Comparison of ENCODE assay signal across 1 cellular context in the genomic region with DNA sequence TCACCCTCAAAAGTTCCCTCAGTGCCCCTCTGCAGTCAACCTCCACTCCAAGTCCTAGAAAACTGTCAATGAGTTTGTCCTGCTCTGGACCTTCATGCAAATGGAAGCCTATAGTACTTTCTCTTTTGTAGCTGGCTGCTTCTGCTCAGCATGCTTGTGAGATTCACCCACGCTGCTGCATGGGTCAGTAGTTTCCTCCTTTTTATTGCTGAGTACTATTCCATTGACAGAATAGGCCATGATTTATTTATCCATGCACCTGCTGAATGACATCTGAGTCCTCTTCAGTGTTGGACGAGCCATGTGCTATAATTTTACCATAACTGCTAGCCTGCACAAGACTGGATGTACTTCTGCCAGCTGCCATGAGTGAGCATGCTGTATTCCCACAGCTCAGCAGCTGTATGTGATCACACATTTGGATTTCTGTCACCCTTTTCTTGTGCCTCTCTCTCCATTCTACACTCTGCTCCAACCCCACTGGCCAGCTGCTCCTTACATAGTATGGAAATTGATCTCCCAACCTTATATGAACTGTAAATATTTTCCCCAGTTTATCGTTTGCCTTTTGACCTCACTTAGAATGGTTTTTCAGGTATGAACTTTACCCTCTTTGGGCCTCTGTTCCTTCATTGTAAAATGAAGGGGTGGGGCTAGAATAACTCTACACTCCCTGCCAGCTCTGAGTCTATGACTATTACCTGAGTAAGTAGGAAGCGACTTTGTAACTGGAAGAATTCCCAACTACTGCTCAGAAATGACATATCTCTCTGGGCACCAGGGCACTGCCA.
A peak's percentile ranks its signal among the peaks of the same experiment; 100 is the strongest.
TF ChIP-seq lines count a peak whose summit lies in the region.

No MANE protein-coding gene starts in this region.

TF ChIP-seq in HepG2, 621 proteins besides CTCF, POLR2A, EP300 and RAD21 (continued from another document and continues in another):
- TF ChIP-seq ZNF234 (CRISPR knock-in tag; conservative IDR thresholded peaks at IDR 0.05) (no peak), ATAD3A (CRISPR knock-in tag; IDR thresholded peaks at IDR 0.05) (no peak), ZSCAN30 (CRISPR knock-in tag; IDR thresholded peaks at IDR 0.05) (no peak), SOX6 (IDR thresholded peaks at IDR 0.05) (no peak), SOX6 (CRISPR knock-in tag; IDR thresholded peaks at IDR 0.05) (peak; percentile 45; the same call in 1 of the 2 replicates), ZNF326 (CRISPR knock-in tag; IDR thresholded peaks at IDR 0.05; ENCODE audit: borderline replicate concordance) (no peak), RFX3 (CRISPR knock-in tag; IDR thresholded peaks at IDR 0.05) (no peak), CBFB (CRISPR knock-in tag; IDR thresholded peaks at IDR 0.05) (no peak), KDM5B (CRISPR knock-in tag; IDR thresholded peaks at IDR 0.05; ENCODE audit: borderline replicate concordance) (no peak), ZNF335 (CRISPR knock-in tag; IDR thresholded peaks at IDR 0.05) (no peak), MLLT10 (CRISPR knock-in tag; IDR thresholded peaks at IDR 0.05) (no peak), ZNF253 (CRISPR knock-in tag; IDR thresholded peaks at IDR 0.05; ENCODE audit: borderline replicate concordance) (no peak), STAT5B (CRISPR knock-in tag; IDR thresholded peaks at IDR 0.05) (no peak), RXRB (CRISPR knock-in tag; IDR thresholded peaks at IDR 0.05; ENCODE audit: borderline replicate concordance) (peak; percentile 55), ETV5 (CRISPR knock-in tag; IDR thresholded peaks at IDR 0.05; ENCODE audit: borderline replicate concordance) (no peak), GTF3A (CRISPR knock-in tag; conservative IDR thresholded peaks at IDR 0.05) (no peak), SOX13 (IDR thresholded peaks at IDR 0.05) (no peak), SOX13 (CRISPR knock-in tag; conservative IDR thresholded peaks at IDR 0.05 in 1 of 2, IDR thresholded peaks at IDR 0.05 in 1 of 2) (peak in 1 of 2 experiments; percentile 40; a peak in 1 of 4 replicates), SOX5 (CRISPR knock-in tag; IDR thresholded peaks at IDR 0.05; ENCODE audit: borderline replicate concordance) (peak; percentile 47; the same call in 1 of the 2 replicates), NKX3-1 (CRISPR knock-in tag; IDR thresholded peaks at IDR 0.05) (no peak), MEF2D (CRISPR knock-in tag; IDR thresholded peaks at IDR 0.05) (no peak), ZNF260 (CRISPR knock-in tag; IDR thresholded peaks at IDR 0.05; ENCODE audit: borderline replicate concordance, low read depth) (no peak), ZKSCAN1 (IDR thresholded peaks at IDR 0.05; ENCODE audit: low read length) (no peak)
- TF ChIP-seq, protein P1, sequence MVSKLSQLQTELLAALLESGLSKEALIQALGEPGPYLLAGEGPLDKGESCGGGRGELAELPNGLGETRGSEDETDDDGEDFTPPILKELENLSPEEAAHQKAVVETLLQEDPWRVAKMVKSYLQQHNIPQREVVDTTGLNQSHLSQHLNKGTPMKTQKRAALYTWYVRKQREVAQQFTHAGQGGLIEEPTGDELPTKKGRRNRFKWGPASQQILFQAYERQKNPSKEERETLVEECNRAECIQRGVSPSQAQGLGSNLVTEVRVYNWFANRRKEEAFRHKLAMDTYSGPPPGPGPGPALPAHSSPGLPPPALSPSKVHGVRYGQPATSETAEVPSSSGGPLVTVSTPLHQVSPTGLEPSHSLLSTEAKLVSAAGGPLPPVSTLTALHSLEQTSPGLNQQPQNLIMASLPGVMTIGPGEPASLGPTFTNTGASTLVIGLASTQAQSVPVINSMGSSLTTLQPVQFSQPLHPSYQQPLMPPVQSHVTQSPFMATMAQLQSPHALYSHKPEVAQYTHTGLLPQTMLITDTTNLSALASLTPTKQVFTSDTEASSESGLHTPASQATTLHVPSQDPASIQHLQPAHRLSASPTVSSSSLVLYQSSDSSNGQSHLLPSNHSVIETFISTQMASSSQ (IDR thresholded peaks at IDR 0.05; ENCODE audit: low read depth) = no peak
- TF ChIP-seq, protein P1 (CRISPR knock-in tag; IDR thresholded peaks at IDR 0.05; ENCODE audit: borderline replicate concordance) = no peak
- TF ChIP-seq, protein P2, sequence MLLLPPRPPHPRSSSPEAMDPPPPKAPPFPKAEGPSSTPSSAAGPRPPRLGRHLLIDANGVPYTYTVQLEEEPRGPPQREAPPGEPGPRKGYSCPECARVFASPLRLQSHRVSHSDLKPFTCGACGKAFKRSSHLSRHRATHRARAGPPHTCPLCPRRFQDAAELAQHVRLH (CRISPR knock-in tag; IDR thresholded peaks at IDR 0.05; ENCODE audit: borderline replicate concordance, low read depth) = no peak
- TF ChIP-seq, protein P3, sequence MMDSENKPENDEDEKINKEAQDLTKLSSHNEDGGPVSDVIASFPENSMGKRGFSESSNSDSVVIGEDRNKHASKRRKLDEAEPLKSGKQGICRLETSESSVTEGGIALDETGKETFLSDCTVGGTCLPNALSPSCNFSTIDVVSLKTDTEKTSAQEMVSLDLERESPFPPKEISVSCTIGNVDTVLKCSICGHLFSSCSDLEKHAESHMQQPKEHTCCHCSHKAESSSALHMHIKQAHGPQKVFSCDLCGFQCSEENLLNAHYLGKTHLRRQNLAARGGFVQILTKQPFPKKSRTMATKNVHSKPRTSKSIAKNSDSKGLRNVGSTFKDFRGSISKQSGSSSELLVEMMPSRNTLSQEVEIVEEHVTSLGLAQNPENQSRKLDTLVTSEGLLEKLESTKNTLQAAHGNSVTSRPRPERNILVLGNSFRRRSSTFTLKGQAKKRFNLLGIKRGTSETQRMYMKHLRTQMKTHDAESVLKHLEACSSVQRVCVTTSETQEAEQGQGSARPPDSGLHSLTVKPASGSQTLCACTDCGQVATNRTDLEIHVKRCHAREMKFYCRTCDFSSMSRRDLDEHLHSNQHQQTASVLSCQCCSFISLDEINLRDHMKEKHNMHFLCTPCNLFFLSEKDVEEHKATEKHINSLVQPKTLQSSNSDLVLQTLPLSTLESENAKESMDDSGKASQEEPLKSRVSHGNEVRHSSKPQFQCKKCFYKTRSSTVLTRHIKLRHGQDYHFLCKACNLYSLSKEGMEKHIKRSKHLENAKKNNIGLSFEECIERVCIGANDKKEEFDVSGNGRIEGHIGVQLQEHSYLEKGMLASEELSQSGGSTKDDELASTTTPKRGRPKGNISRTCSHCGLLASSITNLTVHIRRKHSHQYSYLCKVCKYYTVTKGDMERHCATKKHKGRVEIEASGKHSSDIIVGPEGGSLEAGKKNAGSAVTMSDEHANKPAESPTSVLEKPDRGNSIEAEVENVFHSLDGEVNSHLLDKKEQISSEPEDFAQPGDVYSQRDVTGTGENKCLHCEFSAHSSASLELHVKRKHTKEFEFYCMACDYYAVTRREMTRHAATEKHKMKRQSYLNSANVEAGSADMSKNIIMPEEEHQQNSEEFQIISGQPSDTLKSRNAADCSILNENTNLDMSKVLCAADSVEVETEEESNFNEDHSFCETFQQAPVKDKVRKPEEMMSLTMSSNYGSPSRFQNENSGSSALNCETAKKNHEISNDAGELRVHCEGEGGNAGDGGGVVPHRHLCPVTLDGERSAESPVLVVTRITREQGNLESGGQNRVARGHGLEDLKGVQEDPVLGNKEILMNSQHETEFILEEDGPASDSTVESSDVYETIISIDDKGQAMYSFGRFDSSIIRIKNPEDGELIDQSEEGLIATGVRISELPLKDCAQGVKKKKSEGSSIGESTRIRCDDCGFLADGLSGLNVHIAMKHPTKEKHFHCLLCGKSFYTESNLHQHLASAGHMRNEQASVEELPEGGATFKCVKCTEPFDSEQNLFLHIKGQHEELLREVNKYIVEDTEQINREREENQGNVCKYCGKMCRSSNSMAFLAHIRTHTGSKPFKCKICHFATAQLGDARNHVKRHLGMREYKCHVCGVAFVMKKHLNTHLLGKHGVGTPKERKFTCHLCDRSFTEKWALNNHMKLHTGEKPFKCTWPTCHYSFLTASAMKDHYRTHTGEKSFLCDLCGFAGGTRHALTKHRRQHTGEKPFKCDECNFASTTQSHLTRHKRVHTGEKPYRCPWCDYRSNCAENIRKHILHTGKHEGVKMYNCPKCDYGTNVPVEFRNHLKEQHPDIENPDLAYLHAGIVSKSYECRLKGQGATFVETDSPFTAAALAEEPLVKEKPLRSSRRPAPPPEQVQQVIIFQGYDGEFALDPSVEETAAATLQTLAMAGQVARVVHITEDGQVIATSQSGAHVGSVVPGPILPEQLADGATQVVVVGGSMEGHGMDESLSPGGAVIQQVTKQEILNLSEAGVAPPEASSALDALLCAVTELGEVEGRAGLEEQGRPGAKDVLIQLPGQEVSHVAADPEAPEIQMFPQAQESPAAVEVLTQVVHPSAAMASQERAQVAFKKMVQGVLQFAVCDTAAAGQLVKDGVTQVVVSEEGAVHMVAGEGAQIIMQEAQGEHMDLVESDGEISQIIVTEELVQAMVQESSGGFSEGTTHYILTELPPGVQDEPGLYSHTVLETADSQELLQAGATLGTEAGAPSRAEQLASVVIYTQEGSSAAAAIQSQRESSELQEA (CRISPR knock-in tag; IDR thresholded peaks at IDR 0.05; ENCODE audit: not compliant biosample characterization) = no peak
- TF ChIP-seq, protein P4, sequence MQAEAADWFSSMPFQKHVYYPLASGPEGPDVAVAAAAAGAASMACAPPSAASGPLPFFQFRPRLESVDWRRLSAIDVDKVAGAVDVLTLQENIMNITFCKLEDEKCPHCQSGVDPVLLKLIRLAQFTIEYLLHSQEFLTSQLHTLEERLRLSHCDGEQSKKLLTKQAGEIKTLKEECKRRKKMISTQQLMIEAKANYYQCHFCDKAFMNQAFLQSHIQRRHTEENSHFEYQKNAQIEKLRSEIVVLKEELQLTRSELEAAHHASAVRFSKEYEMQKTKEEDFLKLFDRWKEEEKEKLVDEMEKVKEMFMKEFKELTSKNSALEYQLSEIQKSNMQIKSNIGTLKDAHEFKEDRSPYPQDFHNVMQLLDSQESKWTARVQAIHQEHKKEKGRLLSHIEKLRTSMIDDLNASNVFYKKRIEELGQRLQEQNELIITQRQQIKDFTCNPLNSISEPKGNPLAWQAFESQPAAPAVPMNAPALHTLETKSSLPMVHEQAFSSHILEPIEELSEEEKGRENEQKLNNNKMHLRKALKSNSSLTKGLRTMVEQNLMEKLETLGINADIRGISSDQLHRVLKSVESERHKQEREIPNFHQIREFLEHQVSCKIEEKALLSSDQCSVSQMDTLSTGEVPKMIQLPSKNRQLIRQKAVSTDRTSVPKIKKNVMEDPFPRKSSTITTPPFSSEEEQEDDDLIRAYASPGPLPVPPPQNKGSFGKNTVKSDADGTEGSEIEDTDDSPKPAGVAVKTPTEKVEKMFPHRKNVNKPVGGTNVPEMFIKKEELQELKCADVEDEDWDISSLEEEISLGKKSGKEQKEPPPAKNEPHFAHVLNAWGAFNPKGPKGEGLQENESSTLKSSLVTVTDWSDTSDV (CRISPR knock-in tag; IDR thresholded peaks at IDR 0.05) = no peak
- TF ChIP-seq, protein P5, sequence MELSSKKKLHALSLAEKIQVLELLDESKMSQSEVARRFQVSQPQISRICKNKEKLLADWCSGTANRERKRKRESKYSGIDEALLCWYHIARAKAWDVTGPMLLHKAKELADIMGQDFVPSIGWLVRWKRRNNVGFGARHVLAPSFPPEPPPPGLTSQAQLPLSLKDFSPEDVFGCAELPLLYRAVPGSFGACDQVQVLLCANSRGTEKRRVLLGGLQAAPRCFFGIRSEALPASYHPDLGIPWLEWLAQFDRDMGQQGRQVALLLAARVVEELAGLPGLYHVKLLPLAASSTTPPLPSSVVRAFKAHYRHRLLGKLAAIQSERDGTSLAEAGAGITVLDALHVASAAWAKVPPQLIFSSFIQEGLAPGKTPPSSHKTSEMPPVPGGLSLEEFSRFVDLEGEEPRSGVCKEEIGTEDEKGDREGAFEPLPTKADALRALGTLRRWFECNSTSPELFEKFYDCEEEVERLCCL (CRISPR knock-in tag; IDR thresholded peaks at IDR 0.05; ENCODE audit: borderline replicate concordance) = no peak
- TF ChIP-seq, protein P6, sequence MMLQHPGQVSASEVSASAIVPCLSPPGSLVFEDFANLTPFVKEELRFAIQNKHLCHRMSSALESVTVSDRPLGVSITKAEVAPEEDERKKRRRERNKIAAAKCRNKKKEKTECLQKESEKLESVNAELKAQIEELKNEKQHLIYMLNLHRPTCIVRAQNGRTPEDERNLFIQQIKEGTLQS (CRISPR knock-in tag; IDR thresholded peaks at IDR 0.05) = no peak
- TF ChIP-seq, protein P7, sequence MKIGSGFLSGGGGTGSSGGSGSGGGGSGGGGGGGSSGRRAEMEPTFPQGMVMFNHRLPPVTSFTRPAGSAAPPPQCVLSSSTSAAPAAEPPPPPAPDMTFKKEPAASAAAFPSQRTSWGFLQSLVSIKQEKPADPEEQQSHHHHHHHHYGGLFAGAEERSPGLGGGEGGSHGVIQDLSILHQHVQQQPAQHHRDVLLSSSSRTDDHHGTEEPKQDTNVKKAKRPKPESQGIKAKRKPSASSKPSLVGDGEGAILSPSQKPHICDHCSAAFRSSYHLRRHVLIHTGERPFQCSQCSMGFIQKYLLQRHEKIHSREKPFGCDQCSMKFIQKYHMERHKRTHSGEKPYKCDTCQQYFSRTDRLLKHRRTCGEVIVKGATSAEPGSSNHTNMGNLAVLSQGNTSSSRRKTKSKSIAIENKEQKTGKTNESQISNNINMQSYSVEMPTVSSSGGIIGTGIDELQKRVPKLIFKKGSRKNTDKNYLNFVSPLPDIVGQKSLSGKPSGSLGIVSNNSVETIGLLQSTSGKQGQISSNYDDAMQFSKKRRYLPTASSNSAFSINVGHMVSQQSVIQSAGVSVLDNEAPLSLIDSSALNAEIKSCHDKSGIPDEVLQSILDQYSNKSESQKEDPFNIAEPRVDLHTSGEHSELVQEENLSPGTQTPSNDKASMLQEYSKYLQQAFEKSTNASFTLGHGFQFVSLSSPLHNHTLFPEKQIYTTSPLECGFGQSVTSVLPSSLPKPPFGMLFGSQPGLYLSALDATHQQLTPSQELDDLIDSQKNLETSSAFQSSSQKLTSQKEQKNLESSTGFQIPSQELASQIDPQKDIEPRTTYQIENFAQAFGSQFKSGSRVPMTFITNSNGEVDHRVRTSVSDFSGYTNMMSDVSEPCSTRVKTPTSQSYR (CRISPR knock-in tag; IDR thresholded peaks at IDR 0.05; ENCODE audit: borderline replicate concordance) = no peak
- TF ChIP-seq, protein P8, sequence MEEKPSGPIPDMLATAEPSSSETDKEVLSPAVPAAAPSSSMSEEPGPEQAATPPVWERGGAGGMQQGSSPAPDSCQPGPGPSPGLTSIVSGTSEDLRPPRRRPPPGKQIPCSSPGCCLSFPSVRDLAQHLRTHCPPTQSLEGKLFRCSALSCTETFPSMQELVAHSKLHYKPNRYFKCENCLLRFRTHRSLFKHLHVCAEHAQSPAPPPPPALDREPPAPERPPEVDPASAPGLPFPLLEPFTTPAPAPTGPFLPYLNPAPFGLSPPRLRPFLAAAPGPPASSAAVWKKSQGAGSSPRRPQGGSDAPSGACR (CRISPR knock-in tag; IDR thresholded peaks at IDR 0.05) = no peak
